In genomic region chr7:37193087-37193774, GRCh38 we compare ENCODE assay signal across 18 cellular contexts.
DNase-seq lines count a peak whose midpoint lies in the region; ATAC-seq, FAIRE-seq and TF ChIP-seq lines count a peak whose summit lies in the region.
"Had no signal": no experiment of that assay in that cellular context is flagged by ENCODE, and none has a peak within 500 bp of the region (broad histone marks: within the 10 kb centered on the region; RNA-seq: fewer than 3 reads in every experiment).

No MANE protein-coding gene starts in this region.

- FAIRE-seq in H54 (lab: Jason Lieb, UNC): no peak

- intact Hi-C loops in ascending aorta (cut with DNase I) (loop anchor here (10.0 kb wide), 1 partner anchor 748 kb away; no protein-coding TSS in a partner anchor), heart left ventricle (cut with DNase I) (loop anchor here in 2 of 10 donors (10.0 kb wide), 1 partner anchor 518 kb away; no protein-coding TSS in a partner anchor), gastrocnemius medialis (cut with DNase I; ENCODE audit: low total_unique reads) (no loop called here)

- TF ChIP-seq POLR2A in H54 (IDR thresholded peaks at IDR 0.05; ENCODE audit: low read depth, low read length): peak; percentile 48; the same call in 1 of the 2 replicates
- TF ChIP-seq POLR2A in heart left ventricle (IDR thresholded peaks at IDR 0.05): no peak
- TF ChIP-seq POLR2A in gastrocnemius medialis (IDR thresholded peaks at IDR 0.05): no peak

- in situ Hi-C loops in gastrocnemius medialis (cut with MboI; ENCODE audit: low sequenced_read_pairs in 4 of 4): loop anchor here in 2 of 4 donors (25.0 kb wide), 2 partner anchors 506 to 731 kb away; no protein-coding TSS in a partner anchor

- ATAC-seq in heart left ventricle (peak; percentile 96 to 98 (median 96)), gastrocnemius medialis (peak; percentile 58 to 61), HG02763 (IDR thresholded peaks at IDR 0.05; ENCODE audit: unreplicated experiment) (no peak)
- ATAC-seq: naive thymus-derived CD8-positive, alpha-beta T cell; stimulated activated naive CD8-positive, alpha-beta T cell treated with anti-CD3 and anti-CD28 coated beads, Interleukin-15, amount 100 ng/mL, for 72 hours had no signal

- DNase-seq in H54 (ENCODE audit: insufficient read length, low spot score) (peak; percentile 86), ascending aorta (ENCODE audit: low spot score in 2 of 2) (no peak), heart left ventricle (peak in 4 of 5 donors; percentile 29 to 68 (median 42)), gastrocnemius medialis (no peak), midbrain (lab: John Stamatoyannopoulos, UW) (no peak), NCI-H1048 (lab: John Stamatoyannopoulos, UW) (no peak)
- no peak for DNase-seq in activated CD8-positive, alpha-beta memory T cell treated with anti-CD3 and anti-CD28 coated beads, Interleukin-2, amount 50 U/mL, for 48 hours
- DNase-seq: activated CD4-positive, alpha-beta memory T cell treated with anti-CD3 and anti-CD28 coated beads for 36 hours; activated T-cell treated with anti-CD3 and anti-CD28 coated beads, Interleukin-2, amount 50 U/mL, for 48 hours; COR-L47; foreskin melanocyte; naive thymus-derived CD8-positive, alpha-beta T cell; NCI-H1436 treated with DMSO at 0.1 percent for 48 hours; stimulated activated CD4-positive, alpha-beta T cell treated with anti-CD3 and anti-CD28 coated beads, Interleukin-15, amount 100 ng/mL, for 24 hours; stimulated activated naive CD8-positive, alpha-beta T cell treated with anti-CD3 and anti-CD28 coated beads, Interleukin-15, amount 100 ng/mL, for 72 hours had no signal

- H3K27me3 ChIP-seq in ascending aorta (no peaks in the 10 kb centered on the region), heart left ventricle (no peaks in the 10 kb centered on the region), gastrocnemius medialis (no peaks in the 10 kb centered on the region)

- peak overlapping the region in 1 of 2 donors; percentile 10 for H3K27ac ChIP-seq in ascending aorta
- H3K27ac ChIP-seq in heart left ventricle: peak overlapping the region in 9 of 12 donors; percentile 14 to 72 (median 58)
- H3K27ac ChIP-seq in gastrocnemius medialis: no peak overlapping the region
- H3K27ac ChIP-seq: RWPE1, VCaP had no signal

- H3K9me3 ChIP-seq in ascending aorta: no peaks in the 10 kb centered on the region
- no peaks in the 10 kb centered on the region for H3K9me3 ChIP-seq in heart left ventricle
- no peaks in the 10 kb centered on the region for H3K9me3 ChIP-seq in gastrocnemius medialis

- H3K4me3 ChIP-seq in ascending aorta: peak overlapping the region; percentile 17 to 42
- peak overlapping the region in 9 of 12 donors; percentile 1 to 45 (median 35) for H3K4me3 ChIP-seq in heart left ventricle
- no peak overlapping the region for H3K4me3 ChIP-seq in gastrocnemius medialis

- H3K4me1 ChIP-seq in ascending aorta: peaks cover 0 to 2% of the 10 kb centered on the region in 2 donors
- H3K4me1 ChIP-seq in heart left ventricle: peaks cover 0 to 51% (median 21%) of the 10 kb centered on the region in 12 donors
- peaks cover 5 to 11% of the 10 kb centered on the region in 2 donors for H3K4me1 ChIP-seq in gastrocnemius medialis

- WGBS in heart left ventricle, 4 donors: 40 to 48% (median 45%) methylated on average over 14 to 16 of the region's 16 CpGs

- H3K36me3 ChIP-seq in ascending aorta: no peaks in the 10 kb centered on the region
- H3K36me3 ChIP-seq in heart left ventricle: peaks cover 0 to 32% (median 0%) of the 10 kb centered on the region in 9 donors
- H3K36me3 ChIP-seq in gastrocnemius medialis: no peaks in the 10 kb centered on the region

- no peak for TF ChIP-seq CTCF in ascending aorta (IDR thresholded peaks at IDR 0.05)
- no peak for TF ChIP-seq CTCF in heart left ventricle (IDR thresholded peaks at IDR 0.05)
- TF ChIP-seq CTCF in gastrocnemius medialis (IDR thresholded peaks at IDR 0.05 in 4 of 5, conservative IDR thresholded peaks at IDR 0.05 in 1 of 5): no peak

Comparison
In these comparisons a context has a peak if more than half of its experiments do, and no peak if none do; other contexts are left out.
1. DNase-seq: peak in H54 (single experiment) and heart left ventricle (4 of 5); none in ascending aorta (0 of 2), gastrocnemius medialis (0 of 2), midbrain (single experiment), activated CD8-positive, alpha-beta memory T cell treated with anti-CD3 and anti-CD28 coated beads, Interleukin-2, amount 50 U/mL, for 48 hours (single experiment) and NCI-H1048 (single experiment).
2. H3K27ac ChIP-seq: peak in heart left ventricle (9 of 12); none in gastrocnemius medialis (0 of 4).
3. H3K4me3 ChIP-seq: peak in ascending aorta (2 of 2) and heart left ventricle (9 of 12); none in gastrocnemius medialis (0 of 4).